18 cellular contexts compared by ENCODE assay signal in the genomic region with DNA sequence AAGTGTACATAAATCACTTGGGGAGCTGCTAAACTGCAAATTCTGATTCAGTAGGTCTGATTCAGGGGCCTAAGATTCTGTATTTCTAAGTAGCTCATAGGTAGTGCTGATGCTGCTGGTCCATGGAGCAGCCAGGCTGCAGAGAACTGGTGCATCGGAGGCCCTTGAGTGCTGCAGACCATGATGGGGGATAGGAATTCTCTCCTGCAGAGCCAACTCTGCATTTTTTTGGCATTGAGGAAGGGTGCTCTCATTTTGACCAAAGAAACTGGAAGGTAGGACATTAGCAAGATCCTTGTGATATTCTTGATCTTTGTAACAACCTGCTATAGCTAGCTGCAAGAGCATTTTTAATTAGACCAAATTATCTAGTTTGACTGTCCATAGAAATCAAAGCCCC. TPM values are rescaled to one million over a fixed set of nuclear protein-coding genes. Genes with fewer than 3 reads are reported as not detected.
DNase-seq lines count a peak whose midpoint lies in the region; ATAC-seq and TF ChIP-seq lines count a peak whose summit lies in the region.
"Had no signal": no experiment of that assay in that cellular context is flagged by ENCODE, and none has a peak within 500 bp of the region (broad histone marks: within the 10 kb centered on the region; RNA-seq: fewer than 3 reads in every experiment).

No MANE protein-coding gene starts in this region.

- in situ Hi-C loops in IMR-90 (cut with MboI; ENCODE audit: low sequenced_read_pairs), result loop anchor here (10.0 kb wide), 1 partner anchor 185 kb away; no protein-coding TSS in a partner anchor

- 0 out of 2 replicates have a peak overlapping the region, but pooled peaks have one; percentile 26 for H3K56ac ChIP-seq in IMR-90 (ENCODE audit: extremely low read depth, insufficient read depth, low read length)

- dilution Hi-C loops in IMR-90 (cut with HindIII; ENCODE audit: low sequenced_read_pairs, unreplicated experiment), result no loop called here

- POLR2A ChIA-PET in CD8-positive, alpha-beta T cell (lab: Charles Lee), result interaction anchor here (0.7 to 1.2 kb wide), 2 partner anchors 11 to 62 kb away, joined by 3 to 4 read pairs; no protein-coding TSS in a partner anchor
- POLR2A ChIA-PET in IMR-90 (lab: Charles Lee; ENCODE audit: unreplicated experiment), result interaction anchor here (0.7 to 1.6 kb wide), 2 partner anchors 36 to 49 kb away, joined by 3 to 4 read pairs; no protein-coding TSS in a partner anchor

- no peak overlapping the region for H2AK5ac ChIP-seq in IMR-90 (ENCODE audit: low read depth, low read length)

- H4K8ac ChIP-seq in IMR-90 (ENCODE audit: low read depth in 2 of 2, low read length in 2 of 2), result peak overlapping the region; percentile 6 to 73; a peak in 1 of 4 replicates

- peak overlapping the region; percentile 78 for H3K4ac ChIP-seq in IMR-90 (ENCODE audit: low read depth, low read length)

- CTCF ChIA-PET in CD8-positive, alpha-beta T cell (lab: Charles Lee), result interaction anchor here (2.0 to 2.4 kb wide), 3 partner anchors 48 to 83 kb away, joined by 6 to 11 read pairs (median 9); partner anchors contain the start of gene HOXB5
- CTCF ChIA-PET in IMR-90 (lab: Yijun Ruan, JAX), result interaction anchor here (0.5 to 2.8 kb wide), 4 partner anchors 48 to 68 kb away, joined by 3 to 10 read pairs (median 6); no protein-coding TSS in a partner anchor

- peak overlapping the region; percentile 38; the same call in 1 of the 3 replicates for H2BK15ac ChIP-seq in IMR-90 (ENCODE audit: low read depth, low read length)

- H3K14ac ChIP-seq in IMR-90 (replicated peaks; ENCODE audit: low read depth, low read length), result peak overlapping the region; percentile 68; the same call in 1 of the 2 replicates

- H3K4me1 Mint-ChIP-seq in CD8-positive, alpha-beta T cell (ENCODE audit: low read depth), result peaks cover 24% of the 10 kb centered on the region
- peaks cover 52% of the 10 kb centered on the region for H3K4me1 Mint-ChIP-seq in nephron progenitor cell

- no peaks in the 10 kb centered on the region for H3K27me3 ChIP-seq in CD8-positive, alpha-beta T cell (ENCODE audit: insufficient read depth, low read length)
- H3K27me3 ChIP-seq in IMR-90 (ENCODE audit: control insufficient read depth, insufficient read depth, low read length), result no peaks in the 10 kb centered on the region
- peaks cover 0 to 47% (median 0%) of the 10 kb centered on the region in 4 donors for H3K27me3 ChIP-seq in esophagus squamous epithelium

- H3K23ac ChIP-seq in IMR-90 (ENCODE audit: low read depth, low read length), result peak overlapping the region; percentile 88

- no peak for DNase-seq in CD8-positive, alpha-beta T cell
- DNase-seq in IMR-90 (peak; percentile 37), esophagus squamous epithelium (lab: John Stamatoyannopoulos, UW) (no peak), nephron progenitor cell (no peak), GM20000 (ENCODE audit: low spot score) (no peak), cerebellar nuclear complex (lab: John Stamatoyannopoulos, UW) (no peak), KG1 (lab: John Stamatoyannopoulos, UW) (no peak)
- DNase-seq: activated CD4-positive, alpha-beta T cell treated with anti-CD3 and anti-CD28 coated beads, Interleukin-2, amount 50 U/mL, for 1 hour; GM23248; NCI-H1417; psoas muscle; stimulated activated CD4-positive, alpha-beta T cell treated with anti-CD3 and anti-CD28 coated beads, Interleukin-4, amount 100 ng/mL, for 24 hours had no signal

- H3K27me3 Mint-ChIP-seq in CD8-positive, alpha-beta T cell (ENCODE audit: low read depth), result no peaks in the 10 kb centered on the region
- peaks cover 6% of the 10 kb centered on the region for H3K27me3 Mint-ChIP-seq in nephron progenitor cell (ENCODE audit: low read depth, poor library complexity)

- ATAC-seq in CD8-positive, alpha-beta T cell, result no peak
- ATAC-seq in IMR-90 (ENCODE audit: low read depth), result no peak
- ATAC-seq in GM21367 (IDR thresholded peaks at IDR 0.05; ENCODE audit: unreplicated experiment), result no peak
- ATAC-seq: psoas muscle; stimulated activated effector memory CD8-positive, alpha-beta T cell treated with anti-CD3 and anti-CD28 coated beads, Interleukin-12 subunit alpha, Interleukin-12 subunit beta, amount 100 ng/mL, for 72 hours had no signal

- no peak overlapping the region; the same call in 1 of the 2 replicates for H3K9ac ChIP-seq in IMR-90 (ENCODE audit: low read depth, low read length)

- peak overlapping the region; percentile 83; the same call in 1 of the 2 replicates for H2BK120ac ChIP-seq in IMR-90 (ENCODE audit: low read depth, low read length)

- TF ChIP-seq POLR2A in IMR-90 (IDR thresholded peaks at IDR 0.05; ENCODE audit: low read depth, low read length), result no peak
- no peak for TF ChIP-seq POLR2A in esophagus squamous epithelium (IDR thresholded peaks at IDR 0.05)

- peak overlapping the region; percentile 37; the same call in 1 of the 2 replicates for H4K91ac ChIP-seq in IMR-90 (ENCODE audit: insufficient read depth, low read depth, low read length)

- no peak overlapping the region for H3K18ac ChIP-seq in IMR-90 (ENCODE audit: low read depth, low read length)

- H3K27ac Mint-ChIP-seq in CD8-positive, alpha-beta T cell, result peak overlapping the region; percentile 60
- H3K27ac Mint-ChIP-seq in nephron progenitor cell, result peak overlapping the region; percentile 96
- H3K27ac Mint-ChIP-seq: memory B cell had no signal

- WGBS in IMR-90 (ENCODE audit: extremely low coverage in 2 of 2, insufficient read length in 1 of 2), 2 experiments, result no CpG with 5 or more reads among the region's 1 CpG
- WGBS in esophagus squamous epithelium, 2 donors, result 80 to 90% methylated on average over 1 of the region's 1 CpG

- H2AK9ac ChIP-seq in IMR-90 (replicated peaks; ENCODE audit: low read depth, low read length, poor library complexity), result no peak overlapping the region

- no peak overlapping the region for H2AFZ ChIP-seq in IMR-90 (replicated peaks; ENCODE audit: low read length, poor library complexity)

- H3K9me3 Mint-ChIP-seq in CD8-positive, alpha-beta T cell, result no peaks in the 10 kb centered on the region
- no peaks in the 10 kb centered on the region for H3K9me3 Mint-ChIP-seq in nephron progenitor cell
- H3K9me3 Mint-ChIP-seq: IgD-negative memory B cell; memory B cell; stimulated activated effector memory CD8-positive, alpha-beta T cell treated with anti-CD3 and anti-CD28 coated beads, Interleukin-12 subunit alpha, Interleukin-12 subunit beta, amount 100 ng/mL, for 72 hours had no signal

- no peak overlapping the region for H3K4me3 ChIP-seq in CD8-positive, alpha-beta T cell (ENCODE audit: low read depth, low read length)
- H3K4me3 ChIP-seq in IMR-90 (ENCODE audit: insufficient read depth, low read depth, low read length) (no peak overlapping the region), esophagus squamous epithelium (no peak overlapping the region)

- peak overlapping the region; percentile 44 for H3K4me3 Mint-ChIP-seq in CD8-positive, alpha-beta T cell
- H3K4me3 Mint-ChIP-seq in nephron progenitor cell, result peak overlapping the region; percentile 81

- no peak overlapping the region for H3K27ac ChIP-seq in CD8-positive, alpha-beta T cell (ENCODE audit: low read depth, low read length)
- peak overlapping the region; percentile 63; the same call in 1 of the 2 replicates for H3K27ac ChIP-seq in IMR-90 (ENCODE audit: insufficient read depth, low read length)
- H3K27ac ChIP-seq in esophagus squamous epithelium, result peak overlapping the region in 3 of 4 donors; percentile 92 to 95 (median 94)
- H3K27ac ChIP-seq: C4-2B had no signal

- H2BK5ac ChIP-seq in IMR-90 (ENCODE audit: low read depth, low read length, poor library complexity, severe bottlenecking), result peak overlapping the region; percentile 96

- TF ChIP-seq CTCF in CD8-positive, alpha-beta T cell (IDR thresholded peaks at IDR 0.05), result no peak
- TF ChIP-seq CTCF in IMR-90 (conservative IDR thresholded peaks at IDR 0.05; ENCODE audit: low read depth, low read length), result no peak
- no peak for TF ChIP-seq CTCF in esophagus squamous epithelium (IDR thresholded peaks at IDR 0.05)
- no peak for TF ChIP-seq CTCF in nephron progenitor cell (IDR thresholded peaks at IDR 0.05)
- TF ChIP-seq CTCF in GM20000 (IDR thresholded peaks at IDR 0.05; ENCODE audit: extremely low read depth, missing control alignments), result no peak

- H3K36me3 Mint-ChIP-seq in CD8-positive, alpha-beta T cell, result peaks cover 26% of the 10 kb centered on the region
- peaks cover 47% of the 10 kb centered on the region for H3K36me3 Mint-ChIP-seq in nephron progenitor cell (ENCODE audit: low read depth)
- H3K36me3 Mint-ChIP-seq: IgD-negative memory B cell, memory B cell had no signal

- peaks cover 7% of the 10 kb centered on the region for H3K9me1 ChIP-seq in IMR-90 (ENCODE audit: insufficient read depth, low read length)

- H2BK20ac ChIP-seq in IMR-90 (ENCODE audit: low read depth, low read length), result peak overlapping the region; percentile 71

- no peaks in the 10 kb centered on the region for H3K36me3 ChIP-seq in CD8-positive, alpha-beta T cell (ENCODE audit: insufficient read depth, low read length)
- peaks cover 20% of the 10 kb centered on the region for H3K36me3 ChIP-seq in IMR-90 (ENCODE audit: control insufficient read depth, insufficient read depth, low read length)
- H3K36me3 ChIP-seq in esophagus squamous epithelium, result no peaks in the 10 kb centered on the region

- H4K5ac ChIP-seq in IMR-90 (ENCODE audit: low read depth, low read length), result peak overlapping the region; percentile 50; the same call in 1 of the 2 replicates

- peaks cover 13% of the 10 kb centered on the region for H3K4me1 ChIP-seq in CD8-positive, alpha-beta T cell (ENCODE audit: insufficient read depth, low read length)
- peaks cover 16% of the 10 kb centered on the region for H3K4me1 ChIP-seq in IMR-90 (ENCODE audit: control insufficient read depth, insufficient read depth, low read length)
- peaks cover 2 to 45% (median 5%) of the 10 kb centered on the region in 3 donors for H3K4me1 ChIP-seq in esophagus squamous epithelium
- H3K4me1 ChIP-seq: psoas muscle had no signal

- peaks cover 0 to 25% of the 10 kb centered on the region in 2 experiments; a peak in 2 of 4 replicates for H3K79me1 ChIP-seq in IMR-90 (ENCODE audit: low read depth in 1 of 2, low read length in 2 of 2)

- BruUV-seq in IMR-90 (replicated peaks; lab: Mats Ljungman, UMichigan), result no TSS peak

- H3K4me2 ChIP-seq in IMR-90 (ENCODE audit: low read depth, low read length), result peak overlapping the region; percentile 61; the same call in 1 of the 2 replicates

- intact Hi-C loops in CD8-positive, alpha-beta T cell (cut with DNase I, micrococcal nuclease), result loop anchor here (5.0 kb wide), 3 partner anchors 48 to 113 kb away; no protein-coding TSS in a partner anchor
- intact Hi-C loops in IMR-90 (cut with micrococcal nuclease) (loop anchor here (2.0 kb wide), 4 partner anchors 39 to 187 kb away; no protein-coding TSS in a partner anchor), esophagus squamous epithelium (cut with DNase I) (loop anchor here (5.0 kb wide), 1 partner anchor 37 kb away; the partner anchor contains the start of gene HOXB4)

- TF ChIP-seq RAD21 in IMR-90 (IDR thresholded peaks at IDR 0.05; ENCODE audit: low read length), result no peak

- H4K20me1 ChIP-seq in IMR-90 (ENCODE audit: insufficient read depth, low read length), result no peaks in the 10 kb centered on the region

- H3K9me3 ChIP-seq in CD8-positive, alpha-beta T cell (ENCODE audit: low read length), result no peaks in the 10 kb centered on the region
- no peaks in the 10 kb centered on the region for H3K9me3 ChIP-seq in IMR-90 (ENCODE audit: control insufficient read depth, insufficient read depth, low read length)
- H3K9me3 ChIP-seq in esophagus squamous epithelium, result no peaks in the 10 kb centered on the region
- H3K9me3 ChIP-seq: psoas muscle had no signal

RNA-seq across cellular contexts. Expression of gene HOXB2, which starts 4.7 kb away (rescaled TPM):
- total RNA-seq in CD8-positive, alpha-beta T cell, result 10 to 100 TPM; 13.7 to 15.0 TPM
- total RNA-seq in IMR-90 (2012; rRNA removed) (2.7 and 3.1 TPM in 2 replicates), esophagus squamous epithelium (10 to 100 TPM in 3 of 4 donors, 1 to 10 TPM in 1; 9.2 to 24.2 (median 17.1) TPM)
- 29.9 and 33.8 TPM in 2 replicates for polyA plus RNA-seq in IMR-90 (2012; rRNA removed)
- 31.5 and 50.7 TPM in 2 replicates for polyA plus RNA-seq in IMR-90 (2012; cell fraction: cytosol; rRNA removed)
- 69.3 and 123 TPM in 2 replicates for polyA plus RNA-seq in IMR-90 (2012; cell fraction: nucleus; rRNA removed; ENCODE audit: low replicate concordance)
- total RNA-seq: NCI-H460 had no signal

RNA-seq across cellular contexts. Expression of gene HOXB1, which starts 9.4 kb away (rescaled TPM):
- total RNA-seq in CD8-positive, alpha-beta T cell, result not detected
- total RNA-seq in IMR-90 (2012; rRNA removed) (not detected in 2 replicates), esophagus squamous epithelium (under 1 TPM in 1 of 4 donors, not detected in 3; 0.19 TPM)
- not detected in 2 replicates for polyA plus RNA-seq in IMR-90 (2012; rRNA removed)
- not detected in 2 replicates for polyA plus RNA-seq in IMR-90 (2012; cell fraction: cytosol; rRNA removed)
- 0.05 TPM in 1 of 2 replicates, not detected in the other for polyA plus RNA-seq in IMR-90 (2012; cell fraction: nucleus; rRNA removed; ENCODE audit: low replicate concordance)
- total RNA-seq: GM23248, NCI-H460, psoas muscle had no signal
- polyA plus RNA-seq: GM23248, IgD-negative memory B cell, psoas muscle had no signal

RNA-seq across cellular contexts. Expression of gene HOXB4, which starts 37.9 kb away (rescaled TPM):
- under 1 TPM; 0.57 to 0.64 TPM for total RNA-seq in CD8-positive, alpha-beta T cell
- total RNA-seq in IMR-90 (2012; rRNA removed), result 1.9 and 2.0 TPM in 2 replicates
- 7.8 and 8.5 TPM in 2 replicates for polyA plus RNA-seq in IMR-90 (2012; rRNA removed)
- polyA plus RNA-seq in IMR-90 (2012; cell fraction: cytosol; rRNA removed), result 2.2 and 4.1 TPM in 2 replicates
- polyA plus RNA-seq in IMR-90 (2012; cell fraction: nucleus; rRNA removed; ENCODE audit: low replicate concordance), result 17.8 and 38.5 TPM in 2 replicates
- total RNA-seq in esophagus squamous epithelium, result 1 to 10 TPM in 3 of 4 donors, under 1 TPM in 1; 0.27 to 2.9 (median 1.8) TPM

RNA-seq across cellular contexts. Expression of gene HOXB3, which starts 49.8 kb away (rescaled TPM):
- total RNA-seq in CD8-positive, alpha-beta T cell, result 1 to 10 TPM; 2.3 to 3.2 TPM
- 6.3 and 8.6 TPM in 2 replicates for total RNA-seq in IMR-90 (2012; rRNA removed)
- 59.6 and 76.4 TPM in 2 replicates for polyA plus RNA-seq in IMR-90 (2012; rRNA removed)
- polyA plus RNA-seq in IMR-90 (2012; cell fraction: cytosol; rRNA removed), result 31.9 and 71.7 TPM in 2 replicates
- polyA plus RNA-seq in IMR-90 (2012; cell fraction: nucleus; rRNA removed; ENCODE audit: low replicate concordance), result 383 and 595 TPM in 2 replicates
- 10 to 100 TPM in 1 of 4 donors, 1 to 10 TPM in 3; 2.5 to 11.1 (median 5.8) TPM for total RNA-seq in esophagus squamous epithelium

RNA-seq across cellular contexts. Expression of gene HOXB5, which starts 53.4 kb away (rescaled TPM):
- total RNA-seq in CD8-positive, alpha-beta T cell, result not detected
- total RNA-seq in IMR-90 (2012; rRNA removed), result 0.54 and 0.56 TPM in 2 replicates
- polyA plus RNA-seq in IMR-90 (2012; rRNA removed), result 18.0 and 18.1 TPM in 2 replicates
- 19.7 and 32.7 TPM in 2 replicates for polyA plus RNA-seq in IMR-90 (2012; cell fraction: cytosol; rRNA removed)
- polyA plus RNA-seq in IMR-90 (2012; cell fraction: nucleus; rRNA removed; ENCODE audit: low replicate concordance), result 13.4 and 16.5 TPM in 2 replicates
- total RNA-seq in esophagus squamous epithelium, result not detected
- polyA plus RNA-seq: IgD-negative memory B cell had no signal
